In the genomic region with DNA sequence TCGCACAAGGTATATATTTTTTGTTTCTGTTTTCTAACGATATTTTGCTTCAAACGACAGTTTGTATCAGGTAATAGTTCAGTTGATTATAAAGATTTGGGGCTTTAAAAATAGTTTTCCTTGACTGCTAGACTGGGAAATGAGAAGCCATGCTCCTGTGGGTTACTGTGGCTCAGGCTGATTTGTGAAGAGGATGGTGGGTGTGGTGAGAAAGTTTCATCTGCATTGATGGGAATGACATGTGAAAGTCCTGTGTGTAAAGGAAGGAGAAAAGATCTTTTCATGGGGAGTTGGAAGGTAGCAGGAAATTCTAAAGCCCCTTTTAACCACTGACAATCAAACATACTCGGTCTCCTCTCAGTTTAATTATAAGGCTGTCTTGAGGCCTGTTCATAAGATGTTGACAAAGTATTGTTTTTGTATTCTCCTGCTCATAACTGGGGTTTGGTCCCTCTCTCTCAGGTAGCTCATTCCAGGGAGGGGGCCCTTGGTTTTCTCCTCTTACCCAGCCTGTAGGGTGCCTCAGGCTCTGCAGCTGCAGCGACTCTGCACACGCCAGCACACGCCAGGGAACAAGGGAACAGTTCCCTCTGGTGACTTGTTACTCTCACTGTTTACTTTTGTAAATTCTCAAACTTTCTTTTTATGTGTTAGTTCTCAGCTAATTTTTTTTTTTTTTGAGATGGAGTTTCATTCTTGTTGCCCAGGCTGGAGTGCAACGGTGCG, we compare ENCODE assay signal across 11 cellular contexts.
"Had no signal": no experiment of that assay in that cellular context is flagged by ENCODE, and none has a peak within 500 bp of the region (broad histone marks: within the 10 kb centered on the region; RNA-seq: fewer than 3 reads in every experiment).

No MANE protein-coding gene starts in this region.

- DNase-seq: activated CD4-positive, alpha-beta memory T cell treated with anti-CD3 and anti-CD28 coated beads, Interleukin-2, amount 10 ng/mL, durations not matched to agents 7 days and 5 days; activated CD8-positive, alpha-beta memory T cell treated with anti-CD3 and anti-CD28 coated beads, Interleukin-2, amount 50 U/mL, for 4 hours; activated gamma-delta T cell treated with Interleukin-2 at 50 U/mL for 16 hours; activated naive CD8-positive, alpha-beta T cell treated with anti-CD3 and anti-CD28 coated beads for 36 hours; activated T-cell treated with anti-CD3 and anti-CD28 coated beads, Interleukin-2, amount 50 U/mL, for 72 hours; gastrocnemius medialis; heart right ventricle; posterior cingulate gyrus; transverse colon had no signal

- H3K4me1 ChIP-seq: gastrocnemius medialis, transverse colon had no signal

- H3K4me3 ChIP-seq: gastrocnemius medialis, heart right ventricle, transverse colon had no signal

- H3K27ac ChIP-seq: gastrocnemius medialis, neutrophil, transverse colon had no signal

- H3K9me3 ChIP-seq: gastrocnemius medialis, heart right ventricle, neutrophil, transverse colon had no signal

- ATAC-seq: activated T-cell treated with anti-CD3 and anti-CD28 coated beads, Interleukin-2, amount 50 U/mL, for 72 hours; gastrocnemius medialis; stimulated activated memory B cell treated with anti-CD40 and anti-IgM and Interleukin-4, amounts not matched to agents 10 μg/mL and 1 μg/mL and 100 μg/mL, for 72 hours had no signal

- H3K27me3 ChIP-seq: gastrocnemius medialis, heart right ventricle had no signal

- H3K36me3 ChIP-seq: gastrocnemius medialis, heart right ventricle, neutrophil, transverse colon had no signal
